In genomic region chr9:5586391-5586802, GRCh38 we compare ENCODE assay signal across 8 cellular contexts. TPM values are rescaled to one million over a fixed set of nuclear protein-coding genes. Genes with fewer than 3 reads are reported as not detected.
DNase-seq lines count a peak whose midpoint lies in the region; ATAC-seq and TF ChIP-seq lines count a peak whose summit lies in the region.

No MANE protein-coding gene starts in this region.

- H3K36me3 ChIP-seq in SJSA1: no peaks in the 10 kb centered on the region

- DNase-seq in GM10248 (ENCODE audit: extremely low spot score) (peak; percentile 28), SJSA1 (ENCODE audit: low read depth in 1 of 2, low spot score in 2 of 2) (peak; percentile 38 to 41), hepatic stellate cell (ENCODE audit: low spot score) (peak; percentile 29), DMS153 treated with DMSO at 0.1 percent for 48 hours (lab: John Stamatoyannopoulos, UW; ENCODE audit: unreplicated experiment) (no peak), NCI-H510A (lab: John Stamatoyannopoulos, UW) (no peak)
- DNase-seq in activated CD8-positive, alpha-beta memory T cell treated with anti-CD3 and anti-CD28 coated beads, Interleukin-2, amount 50 U/mL, for 4 hours: no peak

- peak overlapping the region; percentile 85 for H3K27ac ChIP-seq in SJSA1

- ATAC-seq in GM21528 (IDR thresholded peaks at IDR 0.05; ENCODE audit: low FRiP score, unreplicated experiment): peak; percentile 27
- no peak for ATAC-seq in HG03378 (IDR thresholded peaks at IDR 0.05; ENCODE audit: unreplicated experiment)

- peaks cover 40% of the 10 kb centered on the region for H3K4me1 ChIP-seq in SJSA1 (replicated peaks)

- no peaks in the 10 kb centered on the region for H3K9me3 ChIP-seq in SJSA1 (replicated peaks)

- POLR2A ChIA-PET in GM10248 (lab: Yijun Ruan, JAX): interaction anchor here (2.2 kb wide), 1 partner anchor 136 kb away, joined by 7 read pairs; the partner anchor contains the start of gene CD274

- H3K4me3 ChIP-seq in SJSA1: no peak overlapping the region

- TF ChIP-seq CTCF in GM10248 (IDR thresholded peaks at IDR 0.05; ENCODE audit: control extremely low read depth, extremely low read depth, low read depth, missing control alignments): no peak

- CTCF ChIA-PET in GM10248 (lab: Yijun Ruan, JAX): interaction anchor here (1.1 to 5.4 kb wide), 14 partner anchors 9 to 823 kb away, joined by 3 to 53 read pairs (median 6); partner anchors contain the start of genes CD274 and PDCD1LG2

- H3K27me3 ChIP-seq in SJSA1 (replicated peaks): no peaks in the 10 kb centered on the region

RNA-seq across cellular contexts. Expression of gene RIC1, which starts 42.5 kb away (rescaled TPM):
- total RNA-seq in SJSA1 (2014; rRNA removed; shearing (Covaris generic)): 25.3 and 35.0 TPM in 2 replicates

Comparison
In these comparisons a context has a peak if more than half of its experiments do, and no peak if none do; other contexts are left out.
1. DNase-seq: peak in GM10248 (single experiment), SJSA1 (2 of 2) and hepatic stellate cell (single experiment); none in DMS153 treated with DMSO at 0.1 percent for 48 hours (single experiment), activated CD8-positive, alpha-beta memory T cell treated with anti-CD3 and anti-CD28 coated beads, Interleukin-2, amount 50 U/mL, for 4 hours (single experiment) and NCI-H510A (single experiment).